Comparison of ENCODE assay signal across 8 cellular contexts in the genomic region with DNA sequence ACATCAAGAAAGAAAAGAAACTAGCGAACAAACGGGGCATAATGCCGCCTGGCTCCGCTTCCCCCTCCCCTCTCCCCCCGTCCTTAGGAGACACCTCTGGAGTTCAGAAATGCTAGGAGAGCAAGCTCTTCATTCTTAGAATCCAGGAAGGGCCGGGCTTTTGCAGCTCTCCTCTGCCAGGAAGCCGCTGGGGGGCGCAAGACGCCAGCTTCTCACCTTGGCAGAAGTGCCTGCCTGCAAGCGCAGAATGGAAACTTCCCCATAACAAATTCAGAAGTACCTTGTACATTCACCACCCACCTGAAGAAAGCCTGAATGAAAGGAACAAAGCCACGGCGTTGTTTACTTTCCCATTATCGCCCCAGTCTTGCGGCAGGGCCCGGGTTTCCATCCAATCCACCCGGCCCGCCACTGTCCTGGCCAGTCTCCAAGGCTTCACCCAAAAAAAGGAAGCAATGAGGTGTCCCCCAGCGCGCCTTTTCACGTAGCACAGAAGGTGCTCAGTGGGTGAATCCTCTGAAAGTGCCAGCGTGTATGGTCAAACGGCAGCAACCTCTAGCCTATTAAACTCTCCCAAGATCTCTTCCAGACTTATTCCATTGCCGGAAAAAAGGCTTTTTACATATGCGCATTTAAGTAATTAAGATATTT. TPM values are rescaled to one million over a fixed set of nuclear protein-coding genes. Genes with fewer than 3 reads are reported as not detected.
DNase-seq lines count a peak whose midpoint lies in the region; ATAC-seq and TF ChIP-seq lines count a peak whose summit lies in the region.

No MANE protein-coding gene starts in this region.

- ATAC-seq in HG02981 (IDR thresholded peaks at IDR 0.05; ENCODE audit: unreplicated experiment) (peak; percentile 50), GM19023 (IDR thresholded peaks at IDR 0.05; ENCODE audit: unreplicated experiment) (no peak)

- no peak overlapping the region for H3K4me3 ChIP-seq in choroid plexus epithelial cell (ENCODE audit: low read depth, low read length)

- DNase-seq in COR-L47 (lab: John Stamatoyannopoulos, UW) = peak; percentile 95
- peak; percentile 85 for DNase-seq in NCI-H460 (ENCODE audit: extremely low read depth, low read depth)
- DNase-seq in activated CD4-positive, alpha-beta T cell treated with anti-CD3 and anti-CD28 coated beads for 4 hours = peak; percentile 89 to 90
- DNase-seq in choroid plexus epithelial cell (ENCODE audit: low read depth) = peak; percentile 91
- DNase-seq in kidney tubule cell (ENCODE audit: low spot score) = peak; percentile 87
- DNase-seq in stimulated activated CD4-positive, alpha-beta T cell treated with anti-CD3 and anti-CD28 coated beads, Interleukin-15, amount 100 ng/mL, for 1 hour (ENCODE audit: low read depth in 1 of 2, low spot score in 1 of 2) = peak; percentile 72 to 86

- peak; percentile 90 for TF ChIP-seq CTCF in choroid plexus epithelial cell (conservative IDR thresholded peaks at IDR 0.05; ENCODE audit: low read depth, low read length)

RNA-seq across cellular contexts. Expression of gene GADD45G, which starts 1.7 kb away (rescaled TPM):
- total RNA-seq in NCI-H460 (2014; rRNA removed; shearing (Covaris generic)) = 3.4 and 3.8 TPM in 2 replicates
- polyA plus RNA-seq in NCI-H460 (2014; cell fraction: nucleus; rRNA removed) = 2.5 and 10.9 TPM in 2 replicates
